In genomic region chr16:68520649-68521086, GRCh38 we compare ENCODE assay signal across 8 cellular contexts. TPM values are rescaled to one million over a fixed set of nuclear protein-coding genes. Genes with fewer than 3 reads are reported as not detected.
DNase-seq lines count a peak whose midpoint lies in the region; ATAC-seq and TF ChIP-seq lines count a peak whose summit lies in the region.

No MANE protein-coding gene starts in this region.

- no peaks in the 10 kb centered on the region for H3K27me3 ChIP-seq in WERI-Rb-1 (ENCODE audit: insufficient read depth, low read depth, severe bottlenecking)

- H3K27ac Mint-ChIP-seq in MCF 10A (ENCODE audit: low read depth, unreplicated experiment) = peak overlapping the region; percentile 70
- H3K27ac Mint-ChIP-seq in immature natural killer cell = peak overlapping the region in 5 of 6 donors; percentile 9 to 94 (median 81)

- DNase-seq in NCI-H2227 treated with DMSO at 0.1 percent for 48 hours (lab: John Stamatoyannopoulos, UW) (peak; percentile 70), WERI-Rb-1 (peak; percentile 95), MCF 10A (ENCODE audit: unreplicated experiment) (peak; percentile 81), immature natural killer cell (peak; percentile 82 to 86 (median 85))
- peak; percentile 74 to 90 (median 78) for DNase-seq in stimulated activated CD4-positive, alpha-beta T cell treated with anti-CD3 and anti-CD28 coated beads, Interleukin-12 subunit alpha, Interleukin-12 subunit beta, amount 100 ng/mL, for 48 hours (ENCODE audit: low read depth in 2 of 3, low spot score in 1 of 3)

- BruUV-seq in MCF 10A (replicated peaks; lab: Mats Ljungman, UMichigan) = no TSS peak

- peak overlapping the region; percentile 20 for H3K4me3 ChIP-seq in WERI-Rb-1 (ENCODE audit: low read depth, low read length)

- CTCF ChIA-PET in MCF 10A (lab: Yijun Ruan, JAX) = interaction anchor here (0.6 to 4.2 kb wide), 53 partner anchors 8 to 1307 kb away, joined by 3 to 32 read pairs (median 4); partner anchors contain the start of genes CDH3 and ZFP90

- no peaks in the 10 kb centered on the region for H3K36me3 ChIP-seq in WERI-Rb-1

- ATAC-seq in GM18502 (IDR thresholded peaks at IDR 0.05; ENCODE audit: poor library complexity, unreplicated experiment) (peak; percentile 81), HG03135 (IDR thresholded peaks at IDR 0.05; ENCODE audit: unreplicated experiment) (peak; percentile 95), GM21423 (IDR thresholded peaks at IDR 0.05; ENCODE audit: unreplicated experiment) (no peak)

- H3K9me3 ChIP-seq in WERI-Rb-1 (ENCODE audit: severe bottlenecking) = no peaks in the 10 kb centered on the region

- H3K4me1 Mint-ChIP-seq in MCF 10A (ENCODE audit: insufficient read depth, unreplicated experiment) (peaks cover 6% of the 10 kb centered on the region), immature natural killer cell (peaks cover 7 to 10% of the 10 kb centered on the region in 2 donors)

- H3K4me3 Mint-ChIP-seq in MCF 10A (ENCODE audit: unreplicated experiment) = peak overlapping the region; percentile 57
- peak overlapping the region; percentile 14 to 76 (median 58) for H3K4me3 Mint-ChIP-seq in immature natural killer cell

- H3K27me3 Mint-ChIP-seq in MCF 10A (ENCODE audit: insufficient read depth, unreplicated experiment) = no peaks in the 10 kb centered on the region
- peaks cover 0 to 9% (median 3%) of the 10 kb centered on the region in 3 donors for H3K27me3 Mint-ChIP-seq in immature natural killer cell (ENCODE audit: low read depth in 3 of 3)

- H3K9me3 Mint-ChIP-seq in MCF 10A (ENCODE audit: unreplicated experiment) (no peaks in the 10 kb centered on the region), immature natural killer cell (no peaks in the 10 kb centered on the region)

- TF ChIP-seq CTCF in WERI-Rb-1 (IDR thresholded peaks at IDR 0.05; ENCODE audit: low read depth, low read length) (peak; percentile 98), MCF 10A (IDR thresholded peaks at IDR 0.05; ENCODE audit: unreplicated experiment) (peak; percentile 97)

- H3K36me3 Mint-ChIP-seq in MCF 10A (ENCODE audit: insufficient read depth, unreplicated experiment) (no peaks in the 10 kb centered on the region), immature natural killer cell (no peaks in the 10 kb centered on the region)

- H3K27ac ChIP-seq in WERI-Rb-1 = no peak overlapping the region

- POLR2A ChIA-PET in MCF 10A (lab: Yijun Ruan, JAX) = interaction anchor here (0.7 to 1.9 kb wide), 5 partner anchors 9 to 252 kb away, joined by 3 to 12 read pairs (median 3); no protein-coding TSS in a partner anchor

- intact Hi-C loops in MCF 10A (cut with micrococcal nuclease) = loop anchor here (1.0 kb wide), 1 partner anchor 8 kb away; no protein-coding TSS in a partner anchor

RNA-seq across cellular contexts. Expression of gene ZFP90, which starts 18.4 kb away (rescaled TPM):
- 25.5 and 29.3 TPM in 2 replicates for total RNA-seq in MCF 10A (2022)
- 10 to 100 TPM; 13.1 to 14.9 (median 14.0) TPM for polyA plus RNA-seq in immature natural killer cell
